ENCODE assay signal across 8 cellular contexts in genomic region chr3:186929676-186930075, GRCh38. TPM values are rescaled to one million over a fixed set of nuclear protein-coding genes. Genes with fewer than 3 reads are reported as not detected.
DNase-seq lines count a peak whose midpoint lies in the region; TF ChIP-seq lines count a peak whose summit lies in the region.

No MANE protein-coding gene starts in this region.

- TF ChIP-seq POLR2A in esophagus squamous epithelium (IDR thresholded peaks at IDR 0.05): no peak

- H3K27ac Mint-ChIP-seq in progenitor cell of endocrine pancreas: peak overlapping the region; percentile 96

- peak overlapping the region; percentile 78; the same call in 1 of the 2 replicates for H3K4me3 ChIP-seq in GM08714 (ENCODE audit: low read length)
- peak overlapping the region; percentile 71 for H3K4me3 ChIP-seq in SJCRH30
- H3K4me3 ChIP-seq in esophagus squamous epithelium: peak overlapping the region; percentile 58 to 86 (median 74)

- H3K4me1 ChIP-seq in SJCRH30 (no peaks in the 10 kb centered on the region), esophagus squamous epithelium (peaks cover 5 to 55% (median 15%) of the 10 kb centered on the region in 3 donors)

- H3K9me3 ChIP-seq in SJCRH30 (replicated peaks) (no peaks in the 10 kb centered on the region), esophagus squamous epithelium (no peaks in the 10 kb centered on the region)

- H3K4me1 Mint-ChIP-seq in progenitor cell of endocrine pancreas (ENCODE audit: low read depth): peaks cover 18% of the 10 kb centered on the region

- no peaks in the 10 kb centered on the region for H3K9me3 Mint-ChIP-seq in progenitor cell of endocrine pancreas (ENCODE audit: low read depth)

- H3K27me3 Mint-ChIP-seq in progenitor cell of endocrine pancreas: peaks cover 9% of the 10 kb centered on the region

- DNase-seq in SJCRH30: no peak
- no peak for DNase-seq in esophagus squamous epithelium (lab: John Stamatoyannopoulos, UW)
- no peak for DNase-seq in progenitor cell of endocrine pancreas (ENCODE audit: low spot score, unreplicated experiment)
- DNase-seq in stimulated activated CD4-positive, alpha-beta T cell treated with anti-CD3 and anti-CD28 coated beads, Interleukin-4, amount 100 ng/mL, for 24 hours: no peak
- no peak for DNase-seq in putamen (ENCODE audit: low spot score)
- no peak for DNase-seq in GF-D8 (lab: John Stamatoyannopoulos, UW)
- DNase-seq in HCEC 1CT: no peak

- intact Hi-C loops in esophagus squamous epithelium (cut with DNase I): no loop called here

- H3K4me3 Mint-ChIP-seq in progenitor cell of endocrine pancreas (ENCODE audit: low read depth): peak overlapping the region; percentile 93

- H3K36me3 Mint-ChIP-seq in progenitor cell of endocrine pancreas (ENCODE audit: insufficient read depth): peaks cover 4% of the 10 kb centered on the region

- H3K27me3 ChIP-seq in SJCRH30 (no peaks in the 10 kb centered on the region; the same call in 1 of the 2 replicates), esophagus squamous epithelium (peaks cover 0 to 92% (median 0%) of the 10 kb centered on the region in 4 donors)

- 77 to 81% methylated on average over 6 to 10 of the region's 11 CpGs for WGBS in esophagus squamous epithelium, 2 donors

- no peak for TF ChIP-seq CTCF in esophagus squamous epithelium (IDR thresholded peaks at IDR 0.05)
- no peak for TF ChIP-seq CTCF in progenitor cell of endocrine pancreas (IDR thresholded peaks at IDR 0.05; ENCODE audit: unreplicated experiment)

- H3K36me3 ChIP-seq in SJCRH30 (no peaks in the 10 kb centered on the region), esophagus squamous epithelium (no peaks in the 10 kb centered on the region)

- H3K27ac ChIP-seq in SJCRH30 (no peak overlapping the region), esophagus squamous epithelium (peak overlapping the region; percentile 76 to 89 (median 83))

RNA-seq across cellular contexts. Expression of gene ST6GAL1, which starts 0.7 kb away (rescaled TPM):
- total RNA-seq in SJCRH30 (2014; rRNA removed; shearing (Covaris generic)): 2.3 TPM in 2 replicates
- total RNA-seq in esophagus squamous epithelium (10 to 100 TPM in 2 of 4 donors, 1 to 10 TPM in 2; 6.0 to 44.2 (median 15.2) TPM), progenitor cell of endocrine pancreas (74.0 and 80.7 TPM in 2 replicates)
